9 cellular contexts compared by ENCODE assay signal in the genomic region with DNA sequence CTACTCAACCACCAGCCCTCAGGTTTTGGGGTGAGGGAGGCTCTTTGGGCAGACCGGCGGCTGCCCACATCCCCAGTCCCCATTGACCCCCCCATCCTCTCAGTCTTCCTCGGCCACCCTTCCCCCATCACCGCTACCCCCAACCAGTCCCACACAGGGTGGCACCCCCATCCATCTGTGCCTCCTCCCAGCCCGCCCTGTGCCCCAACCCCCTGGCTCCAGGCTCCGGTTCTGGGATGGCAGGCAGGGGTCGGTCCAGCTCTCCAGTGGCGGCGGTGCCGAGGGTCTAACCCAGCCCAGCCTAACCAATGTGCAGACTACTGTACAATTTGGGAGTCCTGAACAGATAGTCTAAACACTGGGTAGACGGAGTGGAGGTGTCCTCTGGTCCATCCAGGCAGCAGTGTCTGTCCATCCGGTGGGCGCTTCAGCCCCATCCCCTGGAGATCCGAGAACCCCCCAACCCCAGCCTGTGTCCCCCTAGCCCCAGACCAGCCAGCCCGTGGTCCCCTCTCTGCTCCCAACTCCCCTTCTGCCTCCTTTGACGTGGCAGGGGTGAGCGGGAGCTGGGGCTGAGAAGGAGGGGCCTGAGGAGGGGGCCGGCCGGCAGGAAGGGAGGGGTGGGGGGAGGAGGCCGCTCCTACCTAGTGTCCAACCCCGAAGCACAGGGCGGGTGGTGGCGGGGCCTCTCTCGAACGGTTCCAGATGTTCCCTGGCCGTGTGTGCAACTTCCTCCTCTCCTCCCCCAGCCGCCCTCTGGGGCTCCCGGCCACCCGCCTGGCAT. TPM values are rescaled to one million over a fixed set of nuclear protein-coding genes. Genes with fewer than 3 reads are reported as not detected.
DNase-seq lines count a peak whose midpoint lies in the region; ATAC-seq, FAIRE-seq and TF ChIP-seq lines count a peak whose summit lies in the region.
"Had no signal": no experiment of that assay in that cellular context is flagged by ENCODE, and none has a peak within 500 bp of the region (broad histone marks: within the 10 kb centered on the region; RNA-seq: fewer than 3 reads in every experiment).

No MANE protein-coding gene starts in this region.

- peak overlapping the region; percentile 21; the same call in 1 of the 2 replicates for H3K4me3 ChIP-seq in HUES48 (ENCODE audit: low read depth, low read length)
- H3K4me3 ChIP-seq in suprapubic skin, result peak overlapping the region; percentile 48

- TF ChIP-seq POLR2A in suprapubic skin (IDR thresholded peaks at IDR 0.05), result no peak
- no peak for TF ChIP-seq POLR2A in H54 (IDR thresholded peaks at IDR 0.05; ENCODE audit: low read depth, low read length)

- H3K27ac ChIP-seq in HUES48 (ENCODE audit: low read depth, low read length), result no peak overlapping the region
- peak overlapping the region; percentile 90 for H3K27ac ChIP-seq in suprapubic skin

- no peak for FAIRE-seq in H54 (lab: Jason Lieb, UNC)

- no peaks in the 10 kb centered on the region for H3K27me3 ChIP-seq in HUES48 (ENCODE audit: control insufficient read depth, insufficient read depth, low read length)
- H3K27me3 ChIP-seq in suprapubic skin, result no peaks in the 10 kb centered on the region

- TF ChIP-seq EP300 in suprapubic skin (IDR thresholded peaks at IDR 0.05), result no peak

- 50% methylated on average over 8 of the region's 29 CpGs for WGBS in suprapubic skin

- ATAC-seq in HG03108 (IDR thresholded peaks at IDR 0.05; ENCODE audit: unreplicated experiment), result no peak

- H3K4me1 ChIP-seq in HUES48 (ENCODE audit: control insufficient read depth, insufficient read depth, low read length) (peaks cover 7% of the 10 kb centered on the region), suprapubic skin (peaks cover 44% of the 10 kb centered on the region)

- no peak for TF ChIP-seq CTCF in suprapubic skin (IDR thresholded peaks at IDR 0.05)

- no peak overlapping the region for H3K9ac ChIP-seq in HUES48 (ENCODE audit: low read depth, low read length)

- H3K9me3 ChIP-seq in HUES48 (ENCODE audit: control insufficient read depth, insufficient read depth, low read length), result no peaks in the 10 kb centered on the region
- H3K9me3 ChIP-seq in suprapubic skin, result no peaks in the 10 kb centered on the region

- H3K36me3 ChIP-seq in HUES48 (ENCODE audit: control insufficient read depth, insufficient read depth, low read length) (peaks cover 25% of the 10 kb centered on the region), suprapubic skin (peaks cover 9% of the 10 kb centered on the region)

- DNase-seq in amniotic epithelial cell (ENCODE audit: low read depth) (peak; percentile 58), islet precursor cell (peak; percentile 92), suprapubic skin (ENCODE audit: low spot score in 2 of 2) (peak; percentile 94), occipital lobe (lab: John Stamatoyannopoulos, UW) (no peak), H54 (ENCODE audit: insufficient read length, low spot score) (no peak)
- DNase-seq in activated CD8-positive, alpha-beta memory T cell treated with anti-CD3 and anti-CD28 coated beads, Interleukin-2, amount 50 U/mL, for 48 hours, result no peak
- DNase-seq: T-helper 9 cell had no signal

RNA-seq across cellular contexts. Expression of a gene that starts 31.2 kb away (rescaled TPM):
- total RNA-seq in suprapubic skin, result 100 to 1,000 TPM in 2 of 4 donors, 10 to 100 TPM in 2; 83.5 to 131 (median 99.0) TPM
- 45.9 TPM for total RNA-seq in occipital lobe

RNA-seq across cellular contexts. Expression of a gene that starts 31.4 kb away (rescaled TPM):
- 10 to 100 TPM; 21.1 to 35.3 (median 22.2) TPM for total RNA-seq in suprapubic skin
- 5.5 TPM for total RNA-seq in occipital lobe

RNA-seq across cellular contexts. Expression of a gene that starts 41.5 kb away (rescaled TPM):
- 10 to 100 TPM in 2 of 4 donors, 1 to 10 TPM in 2; 4.3 to 18.9 (median 10.1) TPM for total RNA-seq in suprapubic skin
- total RNA-seq in occipital lobe, result 71.7 TPM

RNA-seq across cellular contexts. Expression of a gene that starts 53.3 kb away (rescaled TPM):
- 100 to 1,000 TPM in 3 of 4 donors, 10 to 100 TPM in 1; 86.7 to 136 (median 115) TPM for total RNA-seq in suprapubic skin
- 11.5 TPM for total RNA-seq in occipital lobe

Comparison
In these comparisons a context has a peak if more than half of its experiments do, and no peak if none do; other contexts are left out.
1. DNase-seq: peak in amniotic epithelial cell (single experiment), islet precursor cell (single experiment) and suprapubic skin (2 of 2); none in occipital lobe (single experiment), activated CD8-positive, alpha-beta memory T cell treated with anti-CD3 and anti-CD28 coated beads, Interleukin-2, amount 50 U/mL, for 48 hours (single experiment) and H54 (single experiment).